In the genomic region with DNA sequence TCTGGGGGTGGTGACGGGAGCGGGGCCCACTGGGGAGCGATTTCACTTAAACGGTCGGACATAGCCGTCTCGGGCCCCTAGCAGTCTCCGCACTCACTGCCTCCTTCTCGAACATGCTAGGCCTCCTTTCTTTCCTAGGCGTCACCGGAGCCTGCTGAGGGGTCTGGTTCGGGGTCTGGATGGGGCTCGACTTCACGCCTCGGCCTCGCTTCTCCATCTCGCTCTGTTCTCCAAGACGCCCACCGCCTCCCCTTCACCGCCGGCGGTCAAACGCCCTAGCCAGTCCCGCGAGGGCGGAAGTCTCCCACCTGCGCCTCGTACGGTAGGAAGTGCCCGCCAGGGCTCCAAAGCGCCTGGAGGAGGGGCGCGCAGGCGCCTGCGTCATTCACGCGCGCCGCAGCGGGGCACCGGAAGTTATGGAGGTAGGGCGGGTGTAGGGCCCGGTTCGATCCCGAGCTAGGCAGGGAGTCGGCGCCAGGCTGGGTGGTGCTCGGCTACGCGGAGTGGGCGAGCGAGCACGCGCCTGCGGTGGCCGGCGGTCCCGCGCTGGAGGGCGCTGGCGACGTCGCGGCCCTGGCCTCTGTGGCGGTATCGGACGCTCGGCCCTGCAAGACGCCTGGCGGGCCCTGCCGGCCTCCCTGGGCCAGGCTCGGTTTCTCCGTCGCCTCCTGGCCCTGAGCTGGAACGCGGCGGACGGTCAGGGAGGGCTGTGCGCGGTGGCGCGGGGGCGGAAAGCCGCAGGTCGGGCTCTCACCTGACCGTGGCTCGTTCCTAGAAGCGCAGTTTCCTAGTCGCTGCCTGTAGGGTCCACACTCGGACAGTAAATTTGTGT, we compare ENCODE assay signal across 8 cellular contexts. TPM values are rescaled to one million over a fixed set of nuclear protein-coding genes. Genes with fewer than 3 reads are reported as not detected.
DNase-seq lines count a peak whose midpoint lies in the region; ATAC-seq and TF ChIP-seq lines count a peak whose summit lies in the region.

A gene with protein sequence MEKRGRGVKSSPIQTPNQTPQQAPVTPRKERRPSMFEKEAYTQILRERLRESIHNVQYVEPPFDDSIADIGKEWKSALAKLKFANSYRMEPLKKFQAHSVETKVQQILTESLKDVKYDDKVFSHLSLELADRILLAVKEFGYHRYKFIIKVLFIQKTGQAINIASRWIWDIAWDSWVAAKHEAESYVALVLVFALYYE (minus strand): TSS at position 331 of the 832 bp plus-strand sequence. CDS start 114 bp downstream, at position 217.
A gene (plus strand): TSS at position 381 of the 832 bp plus-strand sequence. CDS start 36 bp downstream, at position 417.

- peak within 1 kb of the TSS; percentile 92 for H3K4me3 ChIP-seq in BE2C (ENCODE audit: low read depth, low read length)
- peak within 1 kb of the TSS; percentile 82 for H3K4me3 ChIP-seq in choroid plexus epithelial cell (ENCODE audit: low read depth, low read length)

- TF ChIP-seq CTCF in BE2C (IDR thresholded peaks at IDR 0.05; ENCODE audit: low read depth, low read length) (no peak), choroid plexus epithelial cell (conservative IDR thresholded peaks at IDR 0.05; ENCODE audit: low read depth, low read length) (peak; percentile 39)

- no peaks in the 10 kb centered on the region for H3K9me3 ChIP-seq in BE2C

- H3K36me3 ChIP-seq in BE2C = no peaks in the 10 kb centered on the region

- peak; percentile 96 for ATAC-seq in HG03439 (IDR thresholded peaks at IDR 0.05; ENCODE audit: unreplicated experiment)

- H3K27me3 ChIP-seq in BE2C = no peaks in the 10 kb centered on the region

- no peaks in the 10 kb centered on the region; the same call in 1 of the 2 replicates for H3K4me1 ChIP-seq in BE2C

- DNase-seq in BE2C (peak; percentile 95), GM19238 (ENCODE audit: insufficient read length, low spot score) (peak; percentile 86), NCI-H460 (ENCODE audit: extremely low read depth, low read depth) (peak; percentile 85), choroid plexus epithelial cell (ENCODE audit: low read depth) (peak; percentile 95), kidney tubule cell (ENCODE audit: low spot score) (peak; percentile 96)
- peak; percentile 87 to 88 for DNase-seq in activated CD4-positive, alpha-beta T cell treated with anti-CD3 and anti-CD28 coated beads for 24 hours (ENCODE audit: low read depth in 2 of 2)
- peak; percentile 73 to 84 for DNase-seq in stimulated activated CD4-positive, alpha-beta T cell treated with anti-CD3 and anti-CD28 coated beads, Interleukin-1b, Interleukin-23, amount 100 ng/mL, for 1 hour (ENCODE audit: low read depth in 2 of 2)

RNA-seq across cellular contexts. Expression of the first gene that starts in this region (rescaled TPM):
- 2.7 TPM for polyA plus RNA-seq in BE2C (2012; ENCODE audit: insufficient read depth, insufficient read length, low read depth)
- total RNA-seq in NCI-H460 (2014; rRNA removed; shearing (Covaris generic)) = 1.2 and 1.3 TPM in 2 replicates
- 3.1 and 6.7 TPM in 2 replicates for polyA plus RNA-seq in NCI-H460 (2014; cell fraction: nucleus; rRNA removed)

RNA-seq across cellular contexts. Expression of the second gene that starts in this region (rescaled TPM):
- 50.5 TPM for polyA plus RNA-seq in BE2C (2012; ENCODE audit: insufficient read depth, insufficient read length, low read depth)
- 14.7 and 16.8 TPM in 2 replicates for total RNA-seq in NCI-H460 (2014; rRNA removed; shearing (Covaris generic))
- 34.0 and 43.9 TPM in 2 replicates for polyA plus RNA-seq in NCI-H460 (2014; cell fraction: nucleus; rRNA removed)

Comparison
In these comparisons a context has a peak if more than half of its experiments do, and no peak if none do; other contexts are left out.
1. Peak in every context shown above with its lines: DNase-seq, ATAC-seq and H3K4me3 ChIP-seq.